ENCODE assay signal across 28 cellular contexts in genomic region chr1:154778944-154779343, GRCh38.
"Had no signal": no experiment of that assay in that cellular context is flagged by ENCODE, and none has a peak within 500 bp of the region (broad histone marks: within the 10 kb centered on the region; RNA-seq: fewer than 3 reads in every experiment).

No MANE protein-coding gene starts in this region.

- H3K36me3 ChIP-seq: brain microvascular endothelial cell, SJSA1 had no signal

- H3K9me3 ChIP-seq: SJSA1, SK-N-SH had no signal

- H3K4me1 ChIP-seq: SJSA1 had no signal

- H3K9me2 ChIP-seq: SK-N-SH had no signal

- H3K4me2 ChIP-seq: SK-N-SH had no signal

- H3K27ac Mint-ChIP-seq: activated CD4-positive, alpha-beta T cell treated with anti-CD3 and anti-CD28 coated beads for 36 hours; activated CD4-positive, alpha-beta T cell treated with anti-CD3 and anti-CD28 coated beads, Interleukin-2, amount 10 ng/mL, durations not matched to agents 7 days and 5 days; activated CD8-positive, alpha-beta T cell treated with anti-CD3 and anti-CD28 coated beads, Interleukin-2, amount 10 ng/mL, durations not matched to agents 7 days and 5 days; activated naive CD8-positive, alpha-beta T cell treated with anti-CD3 and anti-CD28 coated beads, Interleukin-2, amount 10 ng/mL, durations not matched to agents 7 days and 5 days; activated T-cell treated with anti-CD3 and anti-CD28 coated beads, Interleukin-2, amount 50 U/mL, for 24 hours; activated T-helper 2 cell treated with anti-CD3 and anti-CD28 coated beads, Interferon-gamma antibody, Interleukin-2, Interleukin-4, amounts not matched to agents 10 μg/mL and 5 μg/mL and 100 μg/mL, durations not matched to agents 14 hours and 24 hours and 36 hours; T-helper 1 cell treated with Interleukin-12 subunit alpha and Interleukin-12 subunit beta and Interleukin-4 antibody, amounts not matched to agents 30 μg/mL and 1 μg/mL, for 36 hours; T-helper 2 cell treated with Interferon-gamma antibody and Interleukin-4, amounts not matched to agents 5 μg/mL and 100 μg/mL, for 36 hours; WTC11 had no signal

- DNase-seq: activated CD4-positive, alpha-beta T cell treated with anti-CD3 and anti-CD28 coated beads for 36 hours; activated CD4-positive, alpha-beta T cell treated with anti-CD3 and anti-CD28 coated beads, Interleukin-2, amount 10 ng/mL, durations not matched to agents 7 days and 5 days; activated CD4-positive, alpha-beta T cell treated with anti-CD3 and anti-CD28 coated beads, Interleukin-2, amount 50 U/mL, for 48 hours; activated CD8-positive, alpha-beta T cell treated with anti-CD3 and anti-CD28 coated beads, Interleukin-2, amount 10 ng/mL, durations not matched to agents 7 days and 5 days; activated naive CD4-positive, alpha-beta T cell treated with anti-CD3 and anti-CD28 coated beads, Interleukin-2, amount 50 U/mL, for 16 hours; activated naive CD8-positive, alpha-beta T cell treated with anti-CD3 and anti-CD28 coated beads, Interleukin-2, amount 10 ng/mL, durations not matched to agents 7 days and 5 days; activated T-cell treated with anti-CD3 and anti-CD28 coated beads, Interleukin-2, amount 50 U/mL, for 24 hours; brain microvascular endothelial cell; Karpas-422; NCI-H1105; NCI-H1417 treated with DMSO at 0.1 percent for 48 hours; NCI-H187 treated with DMSO at 0.1 percent for 48 hours; NCI-H2081; NCI-H2227 treated with DMSO at 0.1 percent for 48 hours; NCI-H446; NCI-H510A treated with DMSO at 0.1 percent for 48 hours; NCI-H526 treated with DMSO at 0.1 percent for 48 hours; SHP77 treated with DMSO at 0.1 percent for 48 hours; SK-N-SH had no signal

- H3K27me3 ChIP-seq: brain microvascular endothelial cell, SJSA1 had no signal

- H3K27ac ChIP-seq: brain microvascular endothelial cell, SJSA1 had no signal

- H3K4me3 ChIP-seq: K562, SJSA1 had no signal

- H3K4me3 Mint-ChIP-seq: activated CD4-positive, alpha-beta T cell treated with anti-CD3 and anti-CD28 coated beads for 36 hours; activated CD4-positive, alpha-beta T cell treated with anti-CD3 and anti-CD28 coated beads, Interleukin-2, amount 10 ng/mL, durations not matched to agents 7 days and 5 days; activated CD8-positive, alpha-beta T cell treated with anti-CD3 and anti-CD28 coated beads, Interleukin-2, amount 10 ng/mL, durations not matched to agents 7 days and 5 days; activated naive CD8-positive, alpha-beta T cell treated with anti-CD3 and anti-CD28 coated beads, Interleukin-2, amount 10 ng/mL, durations not matched to agents 7 days and 5 days; activated T-cell treated with anti-CD3 and anti-CD28 coated beads, Interleukin-2, amount 50 U/mL, for 24 hours; central memory CD8-positive, alpha-beta T cell; T-helper 1 cell treated with Interleukin-12 subunit alpha and Interleukin-12 subunit beta and Interleukin-4 antibody, amounts not matched to agents 30 μg/mL and 1 μg/mL, for 36 hours; T-helper 2 cell treated with Interferon-gamma antibody and Interleukin-4, amounts not matched to agents 5 μg/mL and 100 μg/mL, for 36 hours; WTC11 had no signal

- H3K9me3 Mint-ChIP-seq: central memory CD8-positive, alpha-beta T cell had no signal

- H3K27me3 Mint-ChIP-seq: activated CD4-positive, alpha-beta T cell treated with anti-CD3 and anti-CD28 coated beads for 36 hours; activated CD4-positive, alpha-beta T cell treated with anti-CD3 and anti-CD28 coated beads, Interleukin-2, amount 10 ng/mL, durations not matched to agents 7 days and 5 days; activated naive CD8-positive, alpha-beta T cell treated with anti-CD3 and anti-CD28 coated beads, Interleukin-2, amount 10 ng/mL, durations not matched to agents 7 days and 5 days; activated T-cell treated with anti-CD3 and anti-CD28 coated beads, Interleukin-2, amount 50 U/mL, for 24 hours; central memory CD8-positive, alpha-beta T cell had no signal

- ATAC-seq: activated CD4-positive, alpha-beta T cell treated with anti-CD3 and anti-CD28 coated beads for 36 hours; activated CD4-positive, CD25-positive, alpha-beta regulatory T cell treated with anti-CD3 and anti-CD28 coated beads, Interleukin-2, amount 50 U/mL, for 24 hours; activated CD8-positive, alpha-beta T cell treated with anti-CD3 and anti-CD28 coated beads, Interleukin-2, amount 10 ng/mL, durations not matched to agents 7 days and 5 days; Panc1; WTC11 had no signal
